8 cellular contexts compared by ENCODE assay signal in the genomic region with DNA sequence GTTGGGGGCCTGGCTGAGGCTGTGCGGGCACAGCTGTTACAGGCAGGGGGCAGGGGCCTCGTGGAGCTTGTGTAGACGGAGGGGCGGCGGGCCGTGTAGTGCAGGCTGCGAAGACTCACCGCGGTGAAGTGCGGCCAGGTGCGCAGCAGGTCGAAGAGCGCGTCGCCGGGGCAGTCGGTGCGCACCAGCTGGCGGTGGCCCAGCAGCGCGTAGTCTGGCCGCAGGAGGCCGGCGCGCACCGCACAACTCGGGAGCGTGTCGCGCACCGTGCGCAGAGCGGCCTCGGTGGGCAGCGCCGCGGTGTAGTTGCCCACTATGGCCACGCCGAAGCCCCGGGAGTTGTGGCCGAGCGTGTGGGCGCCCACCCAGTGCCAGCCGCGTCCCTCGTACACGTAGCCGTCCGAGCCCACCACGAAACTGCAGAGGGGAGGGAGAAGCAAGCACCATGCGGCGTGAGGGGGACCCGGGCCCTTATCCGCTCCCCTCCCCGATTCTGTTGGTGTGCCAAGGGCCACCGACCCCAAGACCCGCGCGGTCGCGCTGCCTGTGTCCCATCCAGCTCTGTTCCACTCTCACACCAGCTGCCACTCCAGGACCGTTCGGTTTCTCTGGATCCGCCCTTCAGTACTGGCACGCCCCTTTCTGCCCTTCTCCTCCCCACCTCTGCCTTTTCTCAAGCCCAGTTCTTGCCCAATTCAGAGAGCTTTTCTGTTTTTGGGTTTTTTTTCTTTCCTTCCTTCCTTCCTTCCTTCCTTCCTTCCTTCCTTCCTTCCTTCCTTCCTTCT. TPM values are rescaled to one million over a fixed set of nuclear protein-coding genes. Genes with fewer than 3 reads are reported as not detected.
DNase-seq lines count a peak whose midpoint lies in the region; ATAC-seq and TF ChIP-seq lines count a peak whose summit lies in the region.

No MANE protein-coding gene starts in this region.

- no peak overlapping the region for H3K27ac Mint-ChIP-seq in WTC11

- ATAC-seq in WTC11 (peak; percentile 86), HG03280 (IDR thresholded peaks at IDR 0.05; ENCODE audit: unreplicated experiment) (no peak), GM18498 (IDR thresholded peaks at IDR 0.05; ENCODE audit: unreplicated experiment) (no peak), HG02973 (IDR thresholded peaks at IDR 0.05; ENCODE audit: unreplicated experiment) (no peak)

- peak overlapping the region in 2 of 21 experiments; percentile 9 to 37 for H3K27ac ChIP-seq in skin epidermis

- H3K9me3 Mint-ChIP-seq in WTC11: peaks cover 9% of the 10 kb centered on the region

- H3K4me3 ChIP-seq in H7 (ENCODE audit: insufficient read depth, low read depth, low read length) (peak overlapping the region; percentile 32; the same call in 1 of the 2 replicates), fibroblast of villous mesenchyme (ENCODE audit: low read depth, low read length) (peak overlapping the region; percentile 40), skin epidermis (peak overlapping the region; percentile 6 to 40 (median 15))

- peak; percentile 83 for DNase-seq in H7
- peak; percentile 56 for DNase-seq in WTC11 (ENCODE audit: low spot score)
- DNase-seq in fibroblast of villous mesenchyme (ENCODE audit: low read depth): no peak
- no peak for DNase-seq in A172 (ENCODE audit: low spot score)

- H3K36me3 Mint-ChIP-seq in WTC11: no peaks in the 10 kb centered on the region

- peaks cover 6% of the 10 kb centered on the region for H3K4me1 Mint-ChIP-seq in WTC11

- TF ChIP-seq CTCF in WTC11 (IDR thresholded peaks at IDR 0.05): no peak
- TF ChIP-seq CTCF in fibroblast of villous mesenchyme (IDR thresholded peaks at IDR 0.05; ENCODE audit: insufficient read depth, low read depth, low read length): no peak

- H3K4me3 Mint-ChIP-seq in WTC11: peak overlapping the region; percentile 75

- H3K27me3 ChIP-seq in H7 (ENCODE audit: control insufficient read depth, insufficient read depth, low read length): peaks cover 18% of the 10 kb centered on the region; the same call in 1 of the 2 replicates

- POLR2A ChIA-PET in WTC11 (lab: Charles Lee): interaction anchor here (0.7 kb wide), 1 partner anchor 601 kb away, joined by 10 read pairs; no protein-coding TSS in a partner anchor

- peaks cover 66% of the 10 kb centered on the region for H3K27me3 Mint-ChIP-seq in WTC11 (ENCODE audit: low read depth)

- no peaks in the 10 kb centered on the region for H3K36me3 ChIP-seq in H7 (replicated peaks; ENCODE audit: control insufficient read depth, insufficient read depth, low read length)

- CTCF ChIA-PET in WTC11 (lab: Charles Lee): interaction anchor here (0.6 to 2.4 kb wide), 8 partner anchors 7 to 86 kb away, joined by 3 to 9 read pairs (median 4); partner anchors contain the start of gene AKAP8L

TF ChIP-seq in WTC11, 78 proteins besides CTCF, POLR2A, EP300 and RAD21:
- no peak for TF ChIP-seq IRF2 (CRISPR knock-in tag; IDR thresholded peaks at IDR 0.05; ENCODE audit: borderline replicate concordance, low read depth)
- TF ChIP-seq, protein P1, sequence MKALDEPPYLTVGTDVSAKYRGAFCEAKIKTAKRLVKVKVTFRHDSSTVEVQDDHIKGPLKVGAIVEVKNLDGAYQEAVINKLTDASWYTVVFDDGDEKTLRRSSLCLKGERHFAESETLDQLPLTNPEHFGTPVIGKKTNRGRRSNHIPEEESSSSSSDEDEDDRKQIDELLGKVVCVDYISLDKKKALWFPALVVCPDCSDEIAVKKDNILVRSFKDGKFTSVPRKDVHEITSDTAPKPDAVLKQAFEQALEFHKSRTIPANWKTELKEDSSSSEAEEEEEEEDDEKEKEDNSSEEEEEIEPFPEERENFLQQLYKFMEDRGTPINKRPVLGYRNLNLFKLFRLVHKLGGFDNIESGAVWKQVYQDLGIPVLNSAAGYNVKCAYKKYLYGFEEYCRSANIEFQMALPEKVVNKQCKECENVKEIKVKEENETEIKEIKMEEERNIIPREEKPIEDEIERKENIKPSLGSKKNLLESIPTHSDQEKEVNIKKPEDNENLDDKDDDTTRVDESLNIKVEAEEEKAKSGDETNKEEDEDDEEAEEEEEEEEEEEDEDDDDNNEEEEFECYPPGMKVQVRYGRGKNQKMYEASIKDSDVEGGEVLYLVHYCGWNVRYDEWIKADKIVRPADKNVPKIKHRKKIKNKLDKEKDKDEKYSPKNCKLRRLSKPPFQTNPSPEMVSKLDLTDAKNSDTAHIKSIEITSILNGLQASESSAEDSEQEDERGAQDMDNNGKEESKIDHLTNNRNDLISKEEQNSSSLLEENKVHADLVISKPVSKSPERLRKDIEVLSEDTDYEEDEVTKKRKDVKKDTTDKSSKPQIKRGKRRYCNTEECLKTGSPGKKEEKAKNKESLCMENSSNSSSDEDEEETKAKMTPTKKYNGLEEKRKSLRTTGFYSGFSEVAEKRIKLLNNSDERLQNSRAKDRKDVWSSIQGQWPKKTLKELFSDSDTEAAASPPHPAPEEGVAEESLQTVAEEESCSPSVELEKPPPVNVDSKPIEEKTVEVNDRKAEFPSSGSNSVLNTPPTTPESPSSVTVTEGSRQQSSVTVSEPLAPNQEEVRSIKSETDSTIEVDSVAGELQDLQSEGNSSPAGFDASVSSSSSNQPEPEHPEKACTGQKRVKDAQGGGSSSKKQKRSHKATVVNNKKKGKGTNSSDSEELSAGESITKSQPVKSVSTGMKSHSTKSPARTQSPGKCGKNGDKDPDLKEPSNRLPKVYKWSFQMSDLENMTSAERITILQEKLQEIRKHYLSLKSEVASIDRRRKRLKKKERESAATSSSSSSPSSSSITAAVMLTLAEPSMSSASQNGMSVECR (CRISPR knock-in tag; IDR thresholded peaks at IDR 0.05; ENCODE audit: borderline replicate concordance): 0 out of 2 replicates have a peak, but pooled peaks have one; percentile 28
- TF ChIP-seq, protein P2, sequence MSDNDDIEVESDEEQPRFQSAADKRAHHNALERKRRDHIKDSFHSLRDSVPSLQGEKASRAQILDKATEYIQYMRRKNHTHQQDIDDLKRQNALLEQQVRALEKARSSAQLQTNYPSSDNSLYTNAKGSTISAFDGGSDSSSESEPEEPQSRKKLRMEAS (CRISPR knock-in tag; IDR thresholded peaks at IDR 0.05): peak; percentile 80; the same call in 1 of the 2 replicates

RNA-seq across cellular contexts. Expression of gene RASAL3, which starts 5.4 kb away (rescaled TPM):
- not detected in 2 replicates for total RNA-seq in H7 (2014; rRNA removed; shearing (Covaris generic))
- 1.2 to 2.3 TPM (median 1.6 TPM) in 3 replicates for total RNA-seq in WTC11 (2021)
- total RNA-seq in fibroblast of villous mesenchyme: not detected in 2 replicates
- total RNA-seq in A172 (2014; rRNA removed; shearing (Covaris generic)): not detected in 2 replicates

RNA-seq across cellular contexts. Expression of gene PGLYRP2, which starts 9.6 kb away (rescaled TPM):
- not detected in 2 replicates for total RNA-seq in H7 (2014; rRNA removed; shearing (Covaris generic))
- total RNA-seq in WTC11 (2021): not detected in 3 replicates
- not detected in 2 replicates for total RNA-seq in fibroblast of villous mesenchyme
- total RNA-seq in A172 (2014; rRNA removed; shearing (Covaris generic)): not detected in 2 replicates

RNA-seq across cellular contexts. Expression of gene WIZ, which starts 19.9 kb away (rescaled TPM):
- 16.1 and 17.6 TPM in 2 replicates for total RNA-seq in H7 (2014; rRNA removed; shearing (Covaris generic))
- total RNA-seq in WTC11 (2021) (37.6 to 43.9 TPM (median 40.6 TPM) in 3 replicates), fibroblast of villous mesenchyme (7.3 and 7.4 TPM in 2 replicates)
- total RNA-seq in A172 (2014; rRNA removed; shearing (Covaris generic)): 14.9 and 17.3 TPM in 2 replicates

RNA-seq across cellular contexts. Expression of gene CYP4F22, which starts 38.6 kb away (rescaled TPM):
- not detected in 2 replicates for total RNA-seq in H7 (2014; rRNA removed; shearing (Covaris generic))
- total RNA-seq in WTC11 (2021) (1.2 to 1.7 TPM (median 1.5 TPM) in 3 replicates), fibroblast of villous mesenchyme (not detected in 2 replicates)
- not detected in 2 replicates for total RNA-seq in A172 (2014; rRNA removed; shearing (Covaris generic))

RNA-seq across cellular contexts. Expression of gene AKAP8L, which starts 50.9 kb away (rescaled TPM):
- total RNA-seq in H7 (2014; rRNA removed; shearing (Covaris generic)): 115 and 168 TPM in 2 replicates
- total RNA-seq in WTC11 (2021) (184 to 231 TPM (median 184 TPM) in 3 replicates), fibroblast of villous mesenchyme (59.6 and 61.3 TPM in 2 replicates)
- 53.2 and 56.4 TPM in 2 replicates for total RNA-seq in A172 (2014; rRNA removed; shearing (Covaris generic))

Comparison
In these comparisons a context has a peak if more than half of its experiments do, and no peak if none do; other contexts are left out.
1. DNase-seq: peak in H7 (single experiment) and WTC11 (single experiment); none in fibroblast of villous mesenchyme (single experiment) and A172 (single experiment).
2. Peak in every context shown above with its lines, with median percentiles within 50 percentile points of each other: H3K4me3 ChIP-seq.